ENCODE assay signal across 18 cellular contexts in the genomic region with DNA sequence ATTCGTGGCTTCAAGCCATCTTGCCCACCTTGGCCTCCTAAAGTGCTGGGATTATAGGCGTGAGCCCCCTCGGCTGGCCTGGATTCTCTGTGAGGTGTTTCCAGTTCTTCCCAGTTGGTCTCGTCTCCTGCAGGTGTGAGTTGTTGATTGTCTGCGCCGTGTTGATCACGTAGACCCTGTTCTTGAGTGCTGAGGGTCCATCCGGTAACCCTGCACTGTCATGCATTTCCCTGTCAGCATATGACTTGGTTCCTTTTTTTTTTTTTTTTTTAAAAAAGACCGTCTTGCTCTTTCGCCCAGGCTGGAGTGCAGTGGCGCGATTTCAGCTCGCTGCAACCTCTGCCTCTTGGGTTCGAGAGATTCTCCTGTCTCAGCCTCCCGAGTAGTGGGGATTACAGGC.
"Had no signal": no experiment of that assay in that cellular context is flagged by ENCODE, and none has a peak within 500 bp of the region (broad histone marks: within the 10 kb centered on the region; RNA-seq: fewer than 3 reads in every experiment).

No MANE protein-coding gene starts in this region.

- H3K36me3 ChIP-seq: thoracic aorta, transverse colon had no signal

- DNase-seq: cortex of kidney; effector memory CD4-positive, alpha-beta T cell; heart left ventricle; hypothalamus; kidney glomerular epithelial cell; psoas muscle; stimulated activated CD4-positive, alpha-beta T cell treated with anti-CD3 and anti-CD28 coated beads, Interleukin-2, amount 100 ng/mL, for 24 hours; stimulated activated CD4-positive, alpha-beta T cell treated with anti-CD3 and anti-CD28 coated beads, Interleukin-4, amount 100 ng/mL, for 4 hours; stimulated activated naive B cell treated with anti-CD40 and anti-IgM and Interleukin-4, amounts not matched to agents 10 μg/mL and 1 μg/mL and 100 μg/mL, for 72 hours; stimulated activated naive CD8-positive, alpha-beta T cell treated with anti-CD3 and anti-CD28 coated beads, Interleukin-15, amount 100 ng/mL, for 72 hours; transverse colon had no signal

- H3K9me3 ChIP-seq: heart left ventricle, psoas muscle, thoracic aorta, transverse colon had no signal

- FAIRE-seq: endometrium, frontal cortex, islet of Langerhans, urothelium cell line had no signal

- H3K27ac ChIP-seq: psoas muscle, thoracic aorta, transverse colon had no signal

- H3K4me3 Mint-ChIP-seq: nephron; stimulated activated naive B cell treated with anti-CD40 and anti-IgM and Interleukin-4, amounts not matched to agents 10 μg/mL and 1 μg/mL and 100 μg/mL, for 72 hours had no signal

- H3K27ac Mint-ChIP-seq: nephron; stimulated activated naive B cell treated with anti-CD40 and anti-IgM and Interleukin-4, amounts not matched to agents 10 μg/mL and 1 μg/mL and 100 μg/mL, for 72 hours had no signal

- H3K27me3 Mint-ChIP-seq: stimulated activated naive B cell treated with anti-CD40 and anti-IgM and Interleukin-4, amounts not matched to agents 10 μg/mL and 1 μg/mL and 100 μg/mL, for 72 hours; stimulated activated naive CD8-positive, alpha-beta T cell treated with anti-CD3 and anti-CD28 coated beads, Interleukin-15, amount 100 ng/mL, for 72 hours had no signal

- H3K4me3 ChIP-seq: heart left ventricle, psoas muscle, thoracic aorta, transverse colon had no signal

- H3K4me1 Mint-ChIP-seq: nephron had no signal

- ATAC-seq: psoas muscle, sciatic nerve had no signal

- H3K27me3 ChIP-seq: heart left ventricle, transverse colon had no signal

- H3K9me3 Mint-ChIP-seq: nephron; stimulated activated naive B cell treated with anti-CD40 and anti-IgM and Interleukin-4, amounts not matched to agents 10 μg/mL and 1 μg/mL and 100 μg/mL, for 72 hours; stimulated activated naive CD8-positive, alpha-beta T cell treated with anti-CD3 and anti-CD28 coated beads, Interleukin-15, amount 100 ng/mL, for 72 hours had no signal
